ENCODE assay signal across 29 cellular contexts in genomic region chr7:112907658-112908057, GRCh38.
"Had no signal": no experiment of that assay in that cellular context is flagged by ENCODE, and none has a peak within 500 bp of the region (broad histone marks: within the 10 kb centered on the region; RNA-seq: fewer than 3 reads in every experiment).

No MANE protein-coding gene starts in this region.

- H3K4me1 Mint-ChIP-seq: nephron; stimulated activated naive CD8-positive, alpha-beta T cell treated with anti-CD3 and anti-CD28 coated beads, Interleukin-15, amount 100 ng/mL, for 72 hours had no signal

- FAIRE-seq: islet of Langerhans had no signal

- H3K27me3 ChIP-seq: left lung, ovary, spleen, transverse colon, upper lobe of left lung, vagina had no signal

- H3K4me1 ChIP-seq: left lung, lower lobe of right lung, prostate gland, spleen, transverse colon, upper lobe of left lung, vagina had no signal

- H3K36me3 ChIP-seq: ovary, prostate gland had no signal

- H3K4me3 ChIP-seq: left lung, lower lobe of right lung, ovary, prostate gland, skin epidermis, spleen, transverse colon, upper lobe of left lung, vagina had no signal

- H3K4me3 Mint-ChIP-seq: immature natural killer cell; naive thymus-derived CD8-positive, alpha-beta T cell; nephron; stimulated activated memory B cell treated with anti-CD40 and anti-IgM and Interleukin-4, amounts not matched to agents 10 μg/mL and 1 μg/mL and 100 μg/mL, for 72 hours; stimulated activated naive CD8-positive, alpha-beta T cell treated with anti-CD3 and anti-CD28 coated beads, Interleukin-15, amount 100 ng/mL, for 72 hours had no signal

- H3K9me3 ChIP-seq: prostate gland, vagina had no signal

- H3K27me3 Mint-ChIP-seq: naive thymus-derived CD8-positive, alpha-beta T cell; stimulated activated memory B cell treated with anti-CD40 and anti-IgM and Interleukin-4, amounts not matched to agents 10 μg/mL and 1 μg/mL and 100 μg/mL, for 72 hours; stimulated activated naive CD8-positive, alpha-beta T cell treated with anti-CD3 and anti-CD28 coated beads, Interleukin-15, amount 100 ng/mL, for 72 hours had no signal

- H3K27ac ChIP-seq: left lung, lower lobe of right lung, ovary, prostate gland, skin epidermis, spleen, transverse colon, upper lobe of left lung, vagina had no signal

- DNase-seq: hypothalamus; immature natural killer cell; kidney; left colon; left lung; lower lobe of right lung; mammary epithelial cell; mesenchymal stem cell; naive thymus-derived CD8-positive, alpha-beta T cell; ovary; posterior cingulate gyrus; right cardiac atrium; spleen; stimulated activated CD4-positive, alpha-beta T cell treated with anti-CD3 and anti-CD28 coated beads, Interleukin-1b, Interleukin-23, amount 100 ng/mL, for 48 hours; stimulated activated CD4-positive, alpha-beta T cell treated with anti-CD3 and anti-CD28 coated beads, Interleukin-2, amount 100 ng/mL, for 48 hours; stimulated activated CD4-positive, alpha-beta T cell treated with anti-CD3 and anti-CD28 coated beads, Interleukin-4, amount 100 ng/mL, for 4 hours; stimulated activated CD8-positive, alpha-beta memory T cell treated with anti-CD3 and anti-CD28 coated beads, Interleukin-4, amount 100 ng/mL, for 48 hours; stimulated activated naive CD4-positive, alpha-beta T cell treated with Interleukin-2 at 50 U/mL for 16 hours; stimulated activated naive CD8-positive, alpha-beta T cell treated with anti-CD3 and anti-CD28 coated beads, Interleukin-15, amount 100 ng/mL, for 72 hours; substantia nigra; transverse colon; upper lobe of left lung had no signal

- ATAC-seq: left colon; left lung; lower lobe of right lung; naive thymus-derived CD8-positive, alpha-beta T cell; right cardiac atrium; sciatic nerve; stimulated activated memory B cell treated with anti-CD40 and anti-IgM and Interleukin-4, amounts not matched to agents 10 μg/mL and 1 μg/mL and 100 μg/mL, for 72 hours; stimulated activated naive CD8-positive, alpha-beta T cell treated with anti-CD3 and anti-CD28 coated beads, Interleukin-15, amount 100 ng/mL, for 72 hours had no signal

- H3K27ac Mint-ChIP-seq: naive thymus-derived CD8-positive, alpha-beta T cell; stimulated activated memory B cell treated with anti-CD40 and anti-IgM and Interleukin-4, amounts not matched to agents 10 μg/mL and 1 μg/mL and 100 μg/mL, for 72 hours; stimulated activated naive CD8-positive, alpha-beta T cell treated with anti-CD3 and anti-CD28 coated beads, Interleukin-15, amount 100 ng/mL, for 72 hours had no signal
